In the genomic region with DNA sequence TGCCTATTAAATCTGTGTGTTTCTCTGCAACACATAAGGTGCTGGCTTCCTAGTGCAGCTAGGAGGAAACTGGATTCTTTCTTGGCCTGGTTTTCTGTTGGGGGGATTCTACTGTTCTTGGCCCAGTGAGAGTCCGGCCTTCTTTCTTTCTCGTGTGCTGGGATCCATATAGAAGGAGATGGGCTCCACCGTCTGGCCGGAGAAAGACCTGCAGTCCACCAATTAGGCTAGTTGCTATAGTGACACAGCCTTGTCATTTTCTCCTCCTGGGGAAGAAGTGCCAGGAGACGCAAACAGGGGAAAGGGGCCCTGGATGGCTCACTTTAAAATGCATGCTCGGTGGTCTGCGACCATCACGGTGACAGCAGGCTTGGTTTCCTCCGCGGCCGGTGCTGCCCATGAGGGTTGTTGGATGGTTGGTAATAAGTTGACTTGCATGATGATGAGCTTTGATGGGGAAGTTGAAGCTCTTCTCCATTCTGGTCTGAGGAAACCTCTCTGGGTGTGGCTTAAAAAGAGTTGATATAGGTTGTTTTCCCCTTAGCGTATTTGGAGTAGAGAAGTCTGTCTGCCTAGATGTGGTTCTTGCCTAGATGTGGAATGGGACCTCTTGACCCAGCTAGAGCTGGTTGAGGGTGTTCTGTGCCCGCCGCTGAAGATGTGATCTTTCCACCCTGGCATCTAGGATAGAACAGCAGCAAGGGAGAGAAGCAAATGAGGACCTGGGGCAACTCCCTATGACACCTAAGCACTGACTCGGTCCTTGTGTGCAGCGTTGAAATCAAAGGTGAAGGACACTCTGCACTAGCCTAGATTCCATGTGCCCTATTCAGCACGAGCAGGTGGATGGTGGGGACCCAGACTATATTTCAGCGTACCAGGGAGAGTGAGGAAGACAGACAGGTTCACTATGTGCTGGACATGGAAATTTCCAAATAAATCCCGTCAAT, we compare ENCODE assay signal across 2 cellular contexts.
TF ChIP-seq lines count a peak whose summit lies in the region.

No MANE protein-coding gene starts in this region.

TF ChIP-seq in SK-N-SH, 30 proteins besides CTCF, POLR2A, EP300 and RAD21:
- TF ChIP-seq, protein P1, sequence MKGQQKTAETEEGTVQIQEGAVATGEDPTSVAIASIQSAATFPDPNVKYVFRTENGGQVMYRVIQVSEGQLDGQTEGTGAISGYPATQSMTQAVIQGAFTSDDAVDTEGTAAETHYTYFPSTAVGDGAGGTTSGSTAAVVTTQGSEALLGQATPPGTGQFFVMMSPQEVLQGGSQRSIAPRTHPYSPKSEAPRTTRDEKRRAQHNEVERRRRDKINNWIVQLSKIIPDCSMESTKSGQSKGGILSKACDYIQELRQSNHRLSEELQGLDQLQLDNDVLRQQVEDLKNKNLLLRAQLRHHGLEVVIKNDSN (IDR thresholded peaks at IDR 0.05; ENCODE audit: borderline replicate concordance, low read depth): no peak
- TF ChIP-seq, protein P2, sequence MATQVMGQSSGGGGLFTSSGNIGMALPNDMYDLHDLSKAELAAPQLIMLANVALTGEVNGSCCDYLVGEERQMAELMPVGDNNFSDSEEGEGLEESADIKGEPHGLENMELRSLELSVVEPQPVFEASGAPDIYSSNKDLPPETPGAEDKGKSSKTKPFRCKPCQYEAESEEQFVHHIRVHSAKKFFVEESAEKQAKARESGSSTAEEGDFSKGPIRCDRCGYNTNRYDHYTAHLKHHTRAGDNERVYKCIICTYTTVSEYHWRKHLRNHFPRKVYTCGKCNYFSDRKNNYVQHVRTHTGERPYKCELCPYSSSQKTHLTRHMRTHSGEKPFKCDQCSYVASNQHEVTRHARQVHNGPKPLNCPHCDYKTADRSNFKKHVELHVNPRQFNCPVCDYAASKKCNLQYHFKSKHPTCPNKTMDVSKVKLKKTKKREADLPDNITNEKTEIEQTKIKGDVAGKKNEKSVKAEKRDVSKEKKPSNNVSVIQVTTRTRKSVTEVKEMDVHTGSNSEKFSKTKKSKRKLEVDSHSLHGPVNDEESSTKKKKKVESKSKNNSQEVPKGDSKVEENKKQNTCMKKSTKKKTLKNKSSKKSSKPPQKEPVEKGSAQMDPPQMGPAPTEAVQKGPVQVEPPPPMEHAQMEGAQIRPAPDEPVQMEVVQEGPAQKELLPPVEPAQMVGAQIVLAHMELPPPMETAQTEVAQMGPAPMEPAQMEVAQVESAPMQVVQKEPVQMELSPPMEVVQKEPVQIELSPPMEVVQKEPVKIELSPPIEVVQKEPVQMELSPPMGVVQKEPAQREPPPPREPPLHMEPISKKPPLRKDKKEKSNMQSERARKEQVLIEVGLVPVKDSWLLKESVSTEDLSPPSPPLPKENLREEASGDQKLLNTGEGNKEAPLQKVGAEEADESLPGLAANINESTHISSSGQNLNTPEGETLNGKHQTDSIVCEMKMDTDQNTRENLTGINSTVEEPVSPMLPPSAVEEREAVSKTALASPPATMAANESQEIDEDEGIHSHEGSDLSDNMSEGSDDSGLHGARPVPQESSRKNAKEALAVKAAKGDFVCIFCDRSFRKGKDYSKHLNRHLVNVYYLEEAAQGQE (IDR thresholded peaks at IDR 0.05; ENCODE audit: low read depth, low read length): no peak
- TF ChIP-seq SMC3 (IDR thresholded peaks at IDR 0.05; ENCODE audit: low read depth, low read length) (peak; percentile 62), ELF1 (IDR thresholded peaks at IDR 0.05) (no peak)

TF ChIP-seq in endothelial cell of umbilical vein, 7 proteins besides CTCF, POLR2A, EP300 and RAD21:
- TF ChIP-seq GATA2 (IDR thresholded peaks at IDR 0.05; ENCODE audit: insufficient read depth, insufficient read length, low read depth, low read length) (no peak), JUN (IDR thresholded peaks at IDR 0.05; ENCODE audit: borderline replicate concordance, insufficient read depth, insufficient read length, low read depth) (no peak), EZH2 (IDR thresholded peaks at IDR 0.05; ENCODE audit: borderline replicate concordance, low read depth, low read length, severe bottlenecking) (no peak), MYC (IDR thresholded peaks at IDR 0.05; ENCODE audit: low read depth, low read length) (no peak), POLR2AphosphoS5 (IDR thresholded peaks at IDR 0.05; ENCODE audit: insufficient read depth, low read depth, low read length) (no peak), FOS (IDR thresholded peaks at IDR 0.05; ENCODE audit: borderline replicate concordance, insufficient read depth, low read length) (no peak)
- TF ChIP-seq, protein P3, sequence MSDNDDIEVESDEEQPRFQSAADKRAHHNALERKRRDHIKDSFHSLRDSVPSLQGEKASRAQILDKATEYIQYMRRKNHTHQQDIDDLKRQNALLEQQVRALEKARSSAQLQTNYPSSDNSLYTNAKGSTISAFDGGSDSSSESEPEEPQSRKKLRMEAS (IDR thresholded peaks at IDR 0.05; ENCODE audit: insufficient read depth, insufficient read length): no peak
